ENCODE assay signal across 8 cellular contexts in genomic region chr13:114259974-114260373, GRCh38. TPM values are rescaled to one million over a fixed set of nuclear protein-coding genes. Genes with fewer than 3 reads are reported as not detected.
DNase-seq lines count a peak whose midpoint lies in the region; ATAC-seq, FAIRE-seq and TF ChIP-seq lines count a peak whose summit lies in the region.
"Had no signal": no experiment of that assay in that cellular context is flagged by ENCODE, and none has a peak within 500 bp of the region (broad histone marks: within the 10 kb centered on the region; RNA-seq: fewer than 3 reads in every experiment).

No MANE protein-coding gene starts in this region.

- ATAC-seq in HG02884 (IDR thresholded peaks at IDR 0.05; ENCODE audit: unreplicated experiment) (peak; percentile 59), mucosa of descending colon (peak; percentile 81)

- peaks cover 14% of the 10 kb centered on the region for H3K4me1 ChIP-seq in mucosa of descending colon (ENCODE audit: low read depth)
- peaks cover 8% of the 10 kb centered on the region for H3K4me1 ChIP-seq in effector memory CD4-positive, alpha-beta T cell (ENCODE audit: control insufficient read depth, insufficient read depth, low read length, poor library complexity, severe bottlenecking)

- no peaks in the 10 kb centered on the region for H3K9me3 ChIP-seq in mucosa of descending colon
- H3K9me3 ChIP-seq in effector memory CD4-positive, alpha-beta T cell (ENCODE audit: control insufficient read depth, low read length) = no peaks in the 10 kb centered on the region

- intact Hi-C loops in mucosa of descending colon (cut with DNase I, micrococcal nuclease) = no loop called here

- H3K27ac ChIP-seq in effector memory CD4-positive, alpha-beta T cell (ENCODE audit: insufficient read depth, low read length, poor library complexity, severe bottlenecking) = no peak overlapping the region

- DNase-seq in GM18507 (ENCODE audit: extremely low spot score, insufficient read length, low read depth) = no peak
- DNase-seq in NCI-H2196 (lab: John Stamatoyannopoulos, UW; ENCODE audit: unreplicated experiment) = peak; percentile 45
- peak in 1 of 3 donors; percentile 28 for DNase-seq in mucosa of descending colon
- DNase-seq in DMS 273 treated with DMSO at 0.1 percent for 48 hours (lab: John Stamatoyannopoulos, UW) = no peak
- no peak for DNase-seq in cerebellar cortex (ENCODE audit: low spot score)
- no peak for DNase-seq in effector memory CD4-positive, alpha-beta T cell
- DNase-seq: caudate nucleus had no signal

- no peak for TF ChIP-seq CTCF in mucosa of descending colon (IDR thresholded peaks at IDR 0.05)

- H3K27me3 ChIP-seq in effector memory CD4-positive, alpha-beta T cell (replicated peaks; ENCODE audit: control insufficient read depth, insufficient read depth, low read length, poor library complexity, severe bottlenecking) = no peaks in the 10 kb centered on the region

- peak; percentile 29 for FAIRE-seq in GM18507 (lab: Jason Lieb, UNC)

- H3K36me3 ChIP-seq in mucosa of descending colon (ENCODE audit: low read depth) = no peaks in the 10 kb centered on the region
- peaks cover 55% of the 10 kb centered on the region for H3K36me3 ChIP-seq in effector memory CD4-positive, alpha-beta T cell (ENCODE audit: control insufficient read depth, insufficient read depth, low read length)

- no peak overlapping the region for H3K4me3 ChIP-seq in mucosa of descending colon
- H3K4me3 ChIP-seq in effector memory CD4-positive, alpha-beta T cell (ENCODE audit: insufficient read depth, low read depth, low read length, poor library complexity, severe bottlenecking) = no peak overlapping the region

RNA-seq across cellular contexts. Expression of gene UPF3A, which starts 21.4 kb away (rescaled TPM):
- 10 to 100 TPM; 35.6 to 41.6 (median 41.0) TPM for total RNA-seq in mucosa of descending colon

RNA-seq across cellular contexts. Expression of gene CDC16, which starts 25.3 kb away (rescaled TPM):
- 10 to 100 TPM; 43.8 to 53.3 (median 50.3) TPM for total RNA-seq in mucosa of descending colon

RNA-seq across cellular contexts. Expression of gene CHAMP1, which starts 54.3 kb away (rescaled TPM):
- 10 to 100 TPM; 16.1 to 17.8 (median 16.7) TPM for total RNA-seq in mucosa of descending colon
